2 cellular contexts compared by ENCODE assay signal in genomic region chr13:35850569-35850968, GRCh38.
TF ChIP-seq lines count a peak whose summit lies in the region.

No MANE protein-coding gene starts in this region.

TF ChIP-seq in WTC11, 78 proteins besides CTCF, POLR2A, EP300 and RAD21 (continued from another document and continues in another):
- no peak for TF ChIP-seq USF2 (CRISPR knock-in tag; IDR thresholded peaks at IDR 0.05)
- no peak for TF ChIP-seq ESRRA (CRISPR knock-in tag; IDR thresholded peaks at IDR 0.05; ENCODE audit: borderline replicate concordance)
- no peak for TF ChIP-seq STAT6 (CRISPR knock-in tag; conservative IDR thresholded peaks at IDR 0.05; ENCODE audit: low read depth)
- no peak for TF ChIP-seq PRDM15 (CRISPR knock-in tag; IDR thresholded peaks at IDR 0.05)
- TF ChIP-seq ZBTB43 (CRISPR knock-in tag; IDR thresholded peaks at IDR 0.05): no peak
- TF ChIP-seq AR (CRISPR knock-in tag; IDR thresholded peaks at IDR 0.05): no peak
- TF ChIP-seq ATF6 (CRISPR knock-in tag; IDR thresholded peaks at IDR 0.05): no peak
- no peak for TF ChIP-seq SOX15 (CRISPR knock-in tag; IDR thresholded peaks at IDR 0.05)

TF ChIP-seq in H1, 55 proteins besides CTCF, POLR2A, EP300 and RAD21 (continued from another document):
- TF ChIP-seq SIRT6 (IDR thresholded peaks at IDR 0.05; ENCODE audit: low read length): no peak
- no peak for TF ChIP-seq MAX (IDR thresholded peaks at IDR 0.05)
- TF ChIP-seq BCL11A (IDR thresholded peaks at IDR 0.05; ENCODE audit: low read depth in 2 of 2, low read length in 2 of 2): no peak
- no peak for TF ChIP-seq CTBP2 (IDR thresholded peaks at IDR 0.05; ENCODE audit: borderline replicate concordance, insufficient read depth, insufficient read length, low read length)
- TF ChIP-seq ASH2L (IDR thresholded peaks at IDR 0.05; ENCODE audit: low read length): no peak
- TF ChIP-seq CEBPB (IDR thresholded peaks at IDR 0.05; ENCODE audit: low read depth, low read length): no peak
- no peak for TF ChIP-seq GABPA (IDR thresholded peaks at IDR 0.05; ENCODE audit: borderline replicate concordance, insufficient read depth, low read length)
- no peak for TF ChIP-seq ATF2 (IDR thresholded peaks at IDR 0.05; ENCODE audit: low read length)
- no peak for TF ChIP-seq TAF7 (optimal IDR thresholded peaks at IDR 0.05; ENCODE audit: borderline replicate concordance, low read depth, low read length)
- TF ChIP-seq SP4 (IDR thresholded peaks at IDR 0.05; ENCODE audit: low read length): no peak
- no peak for TF ChIP-seq USF2 (IDR thresholded peaks at IDR 0.05; ENCODE audit: low read length)
TF ChIP-seq in H1: peak in this region for 0.
